In the genomic region with DNA sequence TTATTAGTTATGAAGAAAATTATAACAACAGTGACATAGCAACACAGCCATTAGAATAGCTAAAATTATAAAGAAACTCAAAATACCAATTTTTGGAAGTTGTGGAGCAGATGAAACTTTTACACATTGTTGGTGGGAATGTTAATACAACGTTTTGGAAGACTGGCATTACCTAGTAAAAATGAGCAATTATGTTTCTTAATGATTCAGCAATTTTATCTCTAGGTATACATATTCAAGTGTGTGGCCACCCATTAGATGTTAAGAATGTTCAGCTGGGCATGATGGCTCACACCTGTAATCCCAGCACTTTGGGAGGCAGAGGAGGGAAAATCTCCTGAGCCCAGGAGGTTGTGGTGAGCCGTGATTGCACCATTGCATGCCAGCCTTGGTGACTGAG, we compare ENCODE assay signal across 8 cellular contexts.
"Had no signal": no experiment of that assay in that cellular context is flagged by ENCODE, and none has a peak within 500 bp of the region (broad histone marks: within the 10 kb centered on the region; RNA-seq: fewer than 3 reads in every experiment).

No MANE protein-coding gene starts in this region.

- ATAC-seq: GM23338 had no signal

- H3K4me3 ChIP-seq: GM23338 had no signal

- DNase-seq: H9, HCEC 1CT, KBM-7 had no signal

- H3K27ac ChIP-seq: KMS-11 had no signal

- H2AFZ ChIP-seq: GM23338 had no signal

- FAIRE-seq: H1, H54, HTR-8/SVneo had no signal

- H3K9ac ChIP-seq: KMS-11 had no signal

- H3K4me2 ChIP-seq: GM23338, KMS-11 had no signal
